1 cellular context compared by ENCODE assay signal in genomic region chr9:110183208-110184145, GRCh38.
TF ChIP-seq lines count a peak whose summit lies in the region.

No MANE protein-coding gene starts in this region.

TF ChIP-seq in WTC11, 78 proteins besides CTCF, POLR2A, EP300 and RAD21 (continued from another document):
- no peak for TF ChIP-seq PREB (CRISPR knock-in tag; IDR thresholded peaks at IDR 0.05; ENCODE audit: borderline replicate concordance)
